In genomic region chr6:149820506-149820905, GRCh38 we compare ENCODE assay signal across 19 cellular contexts.
"Had no signal": no experiment of that assay in that cellular context is flagged by ENCODE, and none has a peak within 500 bp of the region (broad histone marks: within the 10 kb centered on the region; RNA-seq: fewer than 3 reads in every experiment).

No MANE protein-coding gene starts in this region.

- H3K4me3 ChIP-seq: cardiac muscle cell, skin epidermis, tibial nerve, vagina had no signal

- H3K27ac ChIP-seq: cardiac muscle cell, neutrophil, skin epidermis, tibial nerve, vagina had no signal

- ATAC-seq: natural killer cell, WTC11 had no signal

- DNase-seq: activated CD4-positive, alpha-beta memory T cell treated with anti-CD3 and anti-CD28 coated beads, Interleukin-2, amount 10 ng/mL, durations not matched to agents 7 days and 5 days; activated CD4-positive, alpha-beta T cell treated with anti-CD3 and anti-CD28 coated beads for 4 hours; activated naive CD4-positive, alpha-beta T cell treated with anti-CD3 and anti-CD28 coated beads, Interleukin-2, amount 10 ng/mL, durations not matched to agents 7 days and 5 days; activated T-cell treated with anti-CD3 and anti-CD28 coated beads, Interleukin-2, amount 50 U/mL, for 24 hours; erythroblast; hypothalamus; mesendoderm; natural killer cell; retina; stimulated activated CD4-positive, alpha-beta T cell treated with anti-CD3 and anti-CD28 coated beads, Interleukin-4, amount 100 ng/mL, for 4 hours; stimulated activated CD8-positive, alpha-beta memory T cell treated with anti-CD3 and anti-CD28 coated beads, Interleukin-4, amount 100 ng/mL, for 48 hours; stimulated activated naive CD4-positive, alpha-beta T cell treated with Interleukin-2 at 50 U/mL for 16 hours; substantia nigra had no signal

- H3K36me3 ChIP-seq: cardiac muscle cell, neutrophil had no signal

- H3K4me1 ChIP-seq: tibial nerve, vagina had no signal

- H3K9me3 ChIP-seq: neutrophil, tibial nerve, vagina had no signal

- H3K27me3 ChIP-seq: cardiac muscle cell, neutrophil, tibial nerve, vagina had no signal
